Comparison of ENCODE assay signal across 9 cellular contexts in genomic region chr19:10876459-10877240, GRCh38. TPM values are rescaled to one million over a fixed set of nuclear protein-coding genes. Genes with fewer than 3 reads are reported as not detected.
DNase-seq lines count a peak whose midpoint lies in the region; ATAC-seq and TF ChIP-seq lines count a peak whose summit lies in the region.
"Had no signal": no experiment of that assay in that cellular context is flagged by ENCODE, and none has a peak within 500 bp of the region (broad histone marks: within the 10 kb centered on the region; RNA-seq: fewer than 3 reads in every experiment).

No MANE protein-coding gene starts in this region.

- H3K4me3 Mint-ChIP-seq in activated T-helper 2 cell treated with anti-CD3 and anti-CD28 coated beads, Interferon-gamma antibody, Interleukin-2, Interleukin-4, amounts not matched to agents 10 μg/mL and 5 μg/mL and 100 μg/mL, durations not matched to agents 14 hours and 24 hours and 36 hours (ENCODE audit: low read depth), result no peak overlapping the region
- H3K4me3 Mint-ChIP-seq in CD4-positive, alpha-beta T cell, result no peak overlapping the region

- no peaks in the 10 kb centered on the region for H3K27me3 Mint-ChIP-seq in activated T-helper 2 cell treated with anti-CD3 and anti-CD28 coated beads, Interferon-gamma antibody, Interleukin-2, Interleukin-4, amounts not matched to agents 10 μg/mL and 5 μg/mL and 100 μg/mL, durations not matched to agents 14 hours and 24 hours and 36 hours (ENCODE audit: low read depth)
- H3K27me3 Mint-ChIP-seq in CD4-positive, alpha-beta T cell, result no peaks in the 10 kb centered on the region

- H3K36me3 ChIP-seq in sigmoid colon, result no peaks in the 10 kb centered on the region

- H3K36me3 Mint-ChIP-seq in activated T-helper 2 cell treated with anti-CD3 and anti-CD28 coated beads, Interferon-gamma antibody, Interleukin-2, Interleukin-4, amounts not matched to agents 10 μg/mL and 5 μg/mL and 100 μg/mL, durations not matched to agents 14 hours and 24 hours and 36 hours (ENCODE audit: low read depth), result peaks cover 16% of the 10 kb centered on the region
- no peaks in the 10 kb centered on the region for H3K36me3 Mint-ChIP-seq in CD4-positive, alpha-beta T cell (ENCODE audit: low read depth)

- intact Hi-C loops in activated T-helper 2 cell treated with anti-CD3 and anti-CD28 coated beads, Interferon-gamma antibody, Interleukin-2, Interleukin-4, amounts not matched to agents 10 μg/mL and 5 μg/mL and 100 μg/mL, durations not matched to agents 14 hours and 24 hours and 36 hours (cut with micrococcal nuclease), result no loop called here
- intact Hi-C loops in sigmoid colon (cut with DNase I), result no loop called here
- intact Hi-C loops in CD4-positive, alpha-beta T cell (cut with DNase I, micrococcal nuclease), result loop anchor here in 1 of 2 experiments (10.0 kb wide), 1 partner anchor 48 kb away; the partner anchor contains the start of genes TIMM29 and YIPF2

- peak overlapping the region; percentile 38 to 61 (median 55) for H3K27ac ChIP-seq in sigmoid colon
- H3K27ac ChIP-seq in CD4-positive, alpha-beta T cell (ENCODE audit: low read depth, low read length), result no peak overlapping the region
- H3K27ac ChIP-seq: KMS-11 had no signal

- 74 to 85% methylated on average over 10 of the region's 10 CpGs for WGBS in sigmoid colon, 2 donors

- no peak for TF ChIP-seq CTCF in sigmoid colon (IDR thresholded peaks at IDR 0.05)
- TF ChIP-seq CTCF in CD4-positive, alpha-beta T cell (IDR thresholded peaks at IDR 0.05), result no peak

- no peak for TF ChIP-seq POLR2A in sigmoid colon (IDR thresholded peaks at IDR 0.05)

- H3K4me1 ChIP-seq in sigmoid colon, result peaks cover 0 to 90% (median 65%) of the 10 kb centered on the region in 4 donors

- ATAC-seq in GM18868 (IDR thresholded peaks at IDR 0.05; ENCODE audit: unreplicated experiment) (peak; percentile 65), HG02678 (IDR thresholded peaks at IDR 0.05; ENCODE audit: unreplicated experiment) (peak; percentile 57)
- no peak for ATAC-seq in CD4-positive, alpha-beta T cell (ENCODE audit: poor library complexity)

- no peak overlapping the region for H3K4me3 ChIP-seq in sigmoid colon

- CTCF ChIA-PET in CD4-positive, alpha-beta T cell (lab: Charles Lee), result interaction anchor here (0.7 to 1.1 kb wide), 2 partner anchors 12 to 65 kb away, joined by 3 to 4 read pairs; no protein-coding TSS in a partner anchor

- TF ChIP-seq EP300 in sigmoid colon (IDR thresholded peaks at IDR 0.05), result no peak

- no peaks in the 10 kb centered on the region for H3K27me3 ChIP-seq in sigmoid colon
- no peaks in the 10 kb centered on the region for H3K27me3 ChIP-seq in CD4-positive, alpha-beta T cell (ENCODE audit: control insufficient read depth, insufficient read depth, low read length)

- no peaks in the 10 kb centered on the region for H3K9me3 Mint-ChIP-seq in activated T-helper 2 cell treated with anti-CD3 and anti-CD28 coated beads, Interferon-gamma antibody, Interleukin-2, Interleukin-4, amounts not matched to agents 10 μg/mL and 5 μg/mL and 100 μg/mL, durations not matched to agents 14 hours and 24 hours and 36 hours
- H3K9me3 Mint-ChIP-seq in CD4-positive, alpha-beta T cell, result no peaks in the 10 kb centered on the region

- POLR2A ChIA-PET in CD4-positive, alpha-beta T cell (lab: Charles Lee), result interaction anchor here (1.0 to 1.1 kb wide), 2 partner anchors 41 to 159 kb away, joined by 3 read pairs; partner anchors contain the start of genes DNM2 and TMED1

- DNase-seq in activated T-helper 2 cell treated with anti-CD3 and anti-CD28 coated beads, Interferon-gamma antibody, Interleukin-2, Interleukin-4, amounts not matched to agents 10 μg/mL and 5 μg/mL and 100 μg/mL, durations not matched to agents 14 hours and 24 hours and 36 hours (ENCODE audit: low spot score), result no peak
- DNase-seq in sigmoid colon (no peak), NCI-H524 treated with DMSO at 0.1 percent for 48 hours (lab: John Stamatoyannopoulos, UW) (no peak), HuH-7 (ENCODE audit: low spot score) (no peak), OCI-M2 (lab: John Stamatoyannopoulos, UW; ENCODE audit: unreplicated experiment) (no peak)
- DNase-seq in CD4-positive, alpha-beta T cell, result no peak

- peak overlapping the region; percentile 68 for H3K27ac Mint-ChIP-seq in activated T-helper 2 cell treated with anti-CD3 and anti-CD28 coated beads, Interferon-gamma antibody, Interleukin-2, Interleukin-4, amounts not matched to agents 10 μg/mL and 5 μg/mL and 100 μg/mL, durations not matched to agents 14 hours and 24 hours and 36 hours
- H3K27ac Mint-ChIP-seq in CD4-positive, alpha-beta T cell, result no peak overlapping the region

- H3K9me3 ChIP-seq in sigmoid colon, result no peaks in the 10 kb centered on the region
- no peaks in the 10 kb centered on the region for H3K9me3 ChIP-seq in CD4-positive, alpha-beta T cell (ENCODE audit: control insufficient read depth, low read length)

- H3K4me1 Mint-ChIP-seq in activated T-helper 2 cell treated with anti-CD3 and anti-CD28 coated beads, Interferon-gamma antibody, Interleukin-2, Interleukin-4, amounts not matched to agents 10 μg/mL and 5 μg/mL and 100 μg/mL, durations not matched to agents 14 hours and 24 hours and 36 hours (ENCODE audit: low read depth), result peaks cover 28% of the 10 kb centered on the region
- peaks cover 26% of the 10 kb centered on the region for H3K4me1 Mint-ChIP-seq in CD4-positive, alpha-beta T cell (ENCODE audit: low read depth)

RNA-seq across cellular contexts. Expression of gene CARM1, which starts 5.3 kb away (rescaled TPM):
- total RNA-seq in activated T-helper 2 cell treated with anti-CD3 and anti-CD28 coated beads, Interferon-gamma antibody, Interleukin-2, Interleukin-4, amounts not matched to agents 10 μg/mL and 5 μg/mL and 100 μg/mL, durations not matched to agents 14 hours and 24 hours and 36 hours, result 87.5 and 89.3 TPM in 2 replicates
- 10 to 100 TPM; 18.1 to 24.9 (median 20.8) TPM for total RNA-seq in sigmoid colon
- 10 to 100 TPM; 21.6 to 51.8 (median 29.4) TPM for polyA plus RNA-seq in sigmoid colon
- 10 to 100 TPM; 17.5 to 18.0 TPM for total RNA-seq in CD4-positive, alpha-beta T cell

RNA-seq across cellular contexts. Expression of gene C19orf38, which starts 28.4 kb away (rescaled TPM):
- 3.9 and 4.3 TPM in 2 replicates for total RNA-seq in activated T-helper 2 cell treated with anti-CD3 and anti-CD28 coated beads, Interferon-gamma antibody, Interleukin-2, Interleukin-4, amounts not matched to agents 10 μg/mL and 5 μg/mL and 100 μg/mL, durations not matched to agents 14 hours and 24 hours and 36 hours
- total RNA-seq in sigmoid colon, result 1 to 10 TPM in 2 of 4 donors, under 1 TPM in 1, not detected in 1; 0.99 to 2.1 (median 2.0) TPM
- 1 to 10 TPM in 2 of 3 donors, under 1 TPM in 1; 0.92 to 3.3 (median 1.2) TPM for polyA plus RNA-seq in sigmoid colon
- total RNA-seq in CD4-positive, alpha-beta T cell, result 1 to 10 TPM; 1.8 to 2.1 TPM

RNA-seq across cellular contexts. Expression of gene TMED1, which starts 40.6 kb away (rescaled TPM):
- total RNA-seq in activated T-helper 2 cell treated with anti-CD3 and anti-CD28 coated beads, Interferon-gamma antibody, Interleukin-2, Interleukin-4, amounts not matched to agents 10 μg/mL and 5 μg/mL and 100 μg/mL, durations not matched to agents 14 hours and 24 hours and 36 hours, result 16.7 and 17.9 TPM in 2 replicates
- total RNA-seq in sigmoid colon, result 10 to 100 TPM; 14.1 to 35.3 (median 28.9) TPM
- polyA plus RNA-seq in sigmoid colon, result 10 to 100 TPM; 10.8 to 21.8 (median 15.3) TPM
- 1 to 10 TPM; 6.7 to 7.0 TPM for total RNA-seq in CD4-positive, alpha-beta T cell

RNA-seq across cellular contexts. Expression of gene YIPF2, which starts 51.8 kb away (rescaled TPM):
- total RNA-seq in activated T-helper 2 cell treated with anti-CD3 and anti-CD28 coated beads, Interferon-gamma antibody, Interleukin-2, Interleukin-4, amounts not matched to agents 10 μg/mL and 5 μg/mL and 100 μg/mL, durations not matched to agents 14 hours and 24 hours and 36 hours, result 25.0 and 25.9 TPM in 2 replicates
- 10 to 100 TPM; 26.5 to 36.0 (median 28.3) TPM for total RNA-seq in sigmoid colon
- 10 to 100 TPM; 19.4 to 61.3 (median 21.0) TPM for polyA plus RNA-seq in sigmoid colon
- 10 to 100 TPM; 21.1 to 21.7 TPM for total RNA-seq in CD4-positive, alpha-beta T cell

RNA-seq across cellular contexts. Expression of gene TIMM29, which starts 52.0 kb away (rescaled TPM):
- 18.8 and 19.0 TPM in 2 replicates for total RNA-seq in activated T-helper 2 cell treated with anti-CD3 and anti-CD28 coated beads, Interferon-gamma antibody, Interleukin-2, Interleukin-4, amounts not matched to agents 10 μg/mL and 5 μg/mL and 100 μg/mL, durations not matched to agents 14 hours and 24 hours and 36 hours
- total RNA-seq in sigmoid colon, result 10 to 100 TPM; 18.8 to 28.5 (median 26.0) TPM
- 10 to 100 TPM in 2 of 3 donors, 1 to 10 TPM in 1; 9.6 to 22.6 (median 15.5) TPM for polyA plus RNA-seq in sigmoid colon
- 10 to 100 TPM; 22.6 to 24.8 TPM for total RNA-seq in CD4-positive, alpha-beta T cell
